ENCODE assay signal across 1 cellular context in the genomic region with DNA sequence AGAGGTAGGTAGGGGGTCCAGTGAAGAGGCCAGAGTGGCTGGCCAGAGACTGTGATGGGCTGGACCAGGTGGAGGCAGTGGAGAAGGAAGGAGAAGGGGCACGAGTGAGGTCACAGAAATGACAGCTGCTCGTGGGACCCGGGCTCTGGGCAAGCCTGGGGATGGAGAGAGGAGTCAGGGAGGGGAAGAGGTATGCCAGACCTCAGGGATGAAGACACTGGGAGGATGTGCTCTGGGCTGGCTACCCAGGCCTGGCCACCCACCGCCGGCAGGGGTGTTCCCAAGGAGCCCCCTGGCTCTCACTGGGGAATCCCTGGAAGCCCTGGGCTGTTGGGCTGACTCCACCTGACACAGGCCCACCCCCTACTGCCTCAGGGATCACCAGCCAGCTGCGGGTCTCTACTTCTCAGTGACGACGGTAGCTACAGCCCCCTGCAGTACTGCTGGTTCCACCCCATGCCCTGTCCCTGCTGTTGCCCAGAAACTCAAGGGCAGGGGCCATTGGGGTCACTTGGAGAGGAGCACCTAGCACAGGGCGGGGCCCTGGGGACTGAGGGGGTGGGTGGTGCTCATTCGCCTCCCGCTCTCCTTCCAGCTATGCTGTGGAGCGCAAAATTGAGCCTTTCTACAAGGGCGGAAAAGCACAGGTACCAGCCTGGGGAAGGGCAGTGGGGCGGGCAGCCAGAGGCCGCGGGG.
TF ChIP-seq lines count a peak whose summit lies in the region.

No MANE protein-coding gene starts in this region.

TF ChIP-seq in HCT116, 20 proteins besides CTCF, POLR2A, EP300 and RAD21:
- TF ChIP-seq, protein P1, sequence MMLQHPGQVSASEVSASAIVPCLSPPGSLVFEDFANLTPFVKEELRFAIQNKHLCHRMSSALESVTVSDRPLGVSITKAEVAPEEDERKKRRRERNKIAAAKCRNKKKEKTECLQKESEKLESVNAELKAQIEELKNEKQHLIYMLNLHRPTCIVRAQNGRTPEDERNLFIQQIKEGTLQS (IDR thresholded peaks at IDR 0.05): no peak
